Comparison of ENCODE assay signal across 1 cellular context in genomic region chr9:99753436-99753835, GRCh38.
TF ChIP-seq lines count a peak whose summit lies in the region.

No MANE protein-coding gene starts in this region.

TF ChIP-seq in GM12878, 131 proteins besides CTCF, POLR2A, EP300 and RAD21 (continued from another document):
- no peak for TF ChIP-seq PKNOX1 (IDR thresholded peaks at IDR 0.05)
- TF ChIP-seq PAX5 (IDR thresholded peaks at IDR 0.05; ENCODE audit: borderline replicate concordance, low read depth, low read length) = no peak
- no peak for TF ChIP-seq CREB1 (IDR thresholded peaks at IDR 0.05; ENCODE audit: low read depth)
- no peak for TF ChIP-seq NFIC (IDR thresholded peaks at IDR 0.05; ENCODE audit: low read depth, low read length)
- no peak for TF ChIP-seq NR2C1 (IDR thresholded peaks at IDR 0.05)
